In genomic region chr2:143720093-143720664, GRCh38 we compare ENCODE assay signal across 1 cellular context.
TF ChIP-seq lines count a peak whose summit lies in the region.

No MANE protein-coding gene starts in this region.

TF ChIP-seq in HCT116, 20 proteins besides CTCF, POLR2A, EP300 and RAD21 (continued from another document):
- TF ChIP-seq ZBTB33 (IDR thresholded peaks at IDR 0.05; ENCODE audit: extremely low read depth, insufficient replicate concordance, low read length) (no peak), TCF7L2 (IDR thresholded peaks at IDR 0.05; ENCODE audit: borderline replicate concordance, extremely low read depth, insufficient read depth, insufficient read length) (no peak), SRF (IDR thresholded peaks at IDR 0.05; ENCODE audit: low read depth) (no peak), ZNF274 (IDR thresholded peaks at IDR 0.05; ENCODE audit: low read depth, low read length) (no peak), EZH2 (IDR thresholded peaks at IDR 0.05) (no peak)
